Comparison of ENCODE assay signal across 17 cellular contexts in the genomic region with DNA sequence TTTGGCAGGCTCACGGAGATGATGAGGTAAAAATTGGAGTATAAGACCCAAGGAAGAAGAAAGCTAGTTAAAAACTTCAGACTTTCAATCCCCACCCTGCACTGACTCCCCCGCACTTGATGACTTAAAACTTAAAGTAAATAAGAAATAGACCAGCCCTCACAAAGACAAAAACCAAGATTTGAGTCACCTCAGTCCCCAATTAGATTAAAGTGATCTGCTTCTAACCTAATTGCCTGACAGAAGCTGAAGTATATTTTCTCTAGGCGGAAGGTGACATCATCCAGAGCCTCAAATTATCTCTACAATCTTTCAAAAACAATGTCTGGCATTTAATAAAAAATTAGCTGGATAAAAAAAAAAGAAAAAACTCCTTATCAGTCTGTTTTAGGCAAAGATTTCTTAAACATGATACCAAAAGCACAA.
A peak's percentile ranks its signal among the peaks of the same experiment; 100 is the strongest.
DNase-seq lines count a peak whose midpoint lies in the region; TF ChIP-seq lines count a peak whose summit lies in the region.
"Had no signal": no experiment of that assay in that cellular context is flagged by ENCODE, and none has a peak within 500 bp of the region (broad histone marks: within the 10 kb centered on the region; RNA-seq: fewer than 3 reads in every experiment).

No MANE protein-coding gene starts in this region.

- no peak overlapping the region for H3K27ac ChIP-seq in MM.1S (ENCODE audit: low read length)
- H3K27ac ChIP-seq: cardiac muscle cell, left ventricle myocardium inferior, SJSA1 had no signal

- no peak overlapping the region for H3K27ac Mint-ChIP-seq in HFFc6
- H3K27ac Mint-ChIP-seq: activated naive CD8-positive, alpha-beta T cell treated with anti-CD3 and anti-CD28 coated beads for 36 hours; activated T-cell treated with anti-CD3 and anti-CD28 coated beads, Interleukin-2, amount 50 U/mL, for 72 hours; stimulated activated memory B cell treated with anti-CD40 and anti-IgM and Interleukin-4, amounts not matched to agents 10 μg/mL and 1 μg/mL and 100 μg/mL, for 72 hours had no signal

- no peaks in the 10 kb centered on the region for H3K79me2 ChIP-seq in MM.1S (ENCODE audit: low read length)

- no peak for TF ChIP-seq POLR2A in lower leg skin (IDR thresholded peaks at IDR 0.05)

- H3K9me3 ChIP-seq in adipocyte (ENCODE audit: control insufficient read depth, low read length) = no peaks in the 10 kb centered on the region
- H3K9me3 ChIP-seq in skeletal muscle satellite cell (replicated peaks; ENCODE audit: low read length) = no peaks in the 10 kb centered on the region
- H3K9me3 ChIP-seq in MM.1S (replicated peaks; ENCODE audit: insufficient read depth, low read length) = no peaks in the 10 kb centered on the region
- H3K9me3 ChIP-seq: SJSA1 had no signal

- no peaks in the 10 kb centered on the region; the same call in 1 of the 2 replicates for H3K27me3 Mint-ChIP-seq in HFFc6 (ENCODE audit: insufficient read depth)

- H3K27me3 ChIP-seq in adipocyte (replicated peaks; ENCODE audit: control insufficient read depth, insufficient read depth, low read length) = no peaks in the 10 kb centered on the region
- H3K27me3 ChIP-seq in skeletal muscle satellite cell (ENCODE audit: control insufficient read depth, insufficient read depth, low read length) = no peaks in the 10 kb centered on the region
- no peaks in the 10 kb centered on the region for H3K27me3 ChIP-seq in MM.1S (replicated peaks; ENCODE audit: insufficient read depth, low read length)
- H3K27me3 ChIP-seq: cardiac muscle cell, SJSA1 had no signal

- no peaks in the 10 kb centered on the region for H3K9me2 ChIP-seq in MM.1S (replicated peaks; ENCODE audit: insufficient read depth, low read length)

- 37 to 43% methylated on average over 3 of the region's 3 CpGs for WGBS in lower leg skin, 2 donors

- H3K4me1 ChIP-seq in adipocyte (ENCODE audit: control insufficient read depth, insufficient read depth, low read length) (peaks cover 21% of the 10 kb centered on the region), skeletal muscle satellite cell (ENCODE audit: control insufficient read depth, insufficient read depth, low read length) (peaks cover 23% of the 10 kb centered on the region), MM.1S (ENCODE audit: low read length) (no peaks in the 10 kb centered on the region)
- H3K4me1 ChIP-seq: left ventricle myocardium inferior had no signal

- peaks cover 16% of the 10 kb centered on the region; the same call in 1 of the 2 replicates for H3K4me1 Mint-ChIP-seq in HFFc6 (ENCODE audit: low read depth)
- H3K4me1 Mint-ChIP-seq: activated naive CD8-positive, alpha-beta T cell treated with anti-CD3 and anti-CD28 coated beads for 36 hours; stimulated activated memory B cell treated with anti-CD40 and anti-IgM and Interleukin-4, amounts not matched to agents 10 μg/mL and 1 μg/mL and 100 μg/mL, for 72 hours had no signal

- H3K9ac ChIP-seq in adipocyte (ENCODE audit: low read length) (peak overlapping the region; percentile 57), skeletal muscle satellite cell (ENCODE audit: low read depth, low read length) (peak overlapping the region; percentile 54), MM.1S (ENCODE audit: low read length) (no peak overlapping the region)

- no peaks in the 10 kb centered on the region for H3K36me3 Mint-ChIP-seq in HFFc6 (ENCODE audit: low read depth)
- H3K36me3 Mint-ChIP-seq: activated naive CD8-positive, alpha-beta T cell treated with anti-CD3 and anti-CD28 coated beads for 36 hours; stimulated activated memory B cell treated with anti-CD40 and anti-IgM and Interleukin-4, amounts not matched to agents 10 μg/mL and 1 μg/mL and 100 μg/mL, for 72 hours had no signal

- no peaks in the 10 kb centered on the region for H4K20me1 ChIP-seq in MM.1S (ENCODE audit: insufficient read depth, low read length)

- in situ Hi-C loops in GM13976 (cut with MboI; ENCODE audit: low sequenced_read_pairs, unreplicated experiment) = no loop called here

- no peak overlapping the region for H2AFZ ChIP-seq in MM.1S (ENCODE audit: low read length)

- H3K4me3 ChIP-seq in adipocyte (ENCODE audit: low read length) = peak overlapping the region; percentile 49
- no peak overlapping the region for H3K4me3 ChIP-seq in fibroblast of the aortic adventitia (ENCODE audit: low read depth, low read length)
- peak overlapping the region; percentile 39 for H3K4me3 ChIP-seq in skeletal muscle satellite cell (ENCODE audit: low read length)
- no peak overlapping the region for H3K4me3 ChIP-seq in lower leg skin (ENCODE audit: low read depth, poor library complexity, severe bottlenecking)
- no peak overlapping the region for H3K4me3 ChIP-seq in MM.1S (ENCODE audit: low read length)
- H3K4me3 ChIP-seq: cardiac muscle cell, left ventricle myocardium inferior, SJSA1 had no signal

- no peaks in the 10 kb centered on the region for H3K9me3 Mint-ChIP-seq in HFFc6
- H3K9me3 Mint-ChIP-seq: activated naive CD8-positive, alpha-beta T cell treated with anti-CD3 and anti-CD28 coated beads for 36 hours; activated T-cell treated with anti-CD3 and anti-CD28 coated beads, Interleukin-2, amount 50 U/mL, for 72 hours; stimulated activated memory B cell treated with anti-CD40 and anti-IgM and Interleukin-4, amounts not matched to agents 10 μg/mL and 1 μg/mL and 100 μg/mL, for 72 hours had no signal

- intact Hi-C loops in lower leg skin (cut with DNase I; ENCODE audit: low total_unique reads) = no loop called here

- DNase-seq in HFFc6 (peak; percentile 18), adipocyte (ENCODE audit: low read depth) (peak; percentile 40), fibroblast of the aortic adventitia (ENCODE audit: low read depth) (peak; percentile 37), GM13976 (ENCODE audit: low spot score) (no peak), lower leg skin (ENCODE audit: low spot score in 2 of 2) (no peak), MM.1S (no peak)
- DNase-seq: activated CD8-positive, alpha-beta memory T cell treated with anti-CD3 and anti-CD28 coated beads for 24 hours; activated naive CD8-positive, alpha-beta T cell treated with anti-CD3 and anti-CD28 coated beads for 36 hours; activated T-cell treated with anti-CD3 and anti-CD28 coated beads, Interleukin-2, amount 50 U/mL, for 72 hours; dermis blood vessel endothelial cell; left ventricle myocardium inferior; NCI-H2171; NCI-H748 treated with DMSO at 0.1 percent for 48 hours had no signal

- H3K4me2 ChIP-seq in skeletal muscle satellite cell (ENCODE audit: low read length) (peak overlapping the region; percentile 66), MM.1S (ENCODE audit: low read depth, low read length) (no peak overlapping the region)

- 0 out of 2 replicates have a peak overlapping the region, but pooled peaks have one; percentile 4 for H3K4me3 Mint-ChIP-seq in HFFc6
- H3K4me3 Mint-ChIP-seq: activated naive CD8-positive, alpha-beta T cell treated with anti-CD3 and anti-CD28 coated beads for 36 hours; activated T-cell treated with anti-CD3 and anti-CD28 coated beads, Interleukin-2, amount 50 U/mL, for 72 hours; stimulated activated memory B cell treated with anti-CD40 and anti-IgM and Interleukin-4, amounts not matched to agents 10 μg/mL and 1 μg/mL and 100 μg/mL, for 72 hours had no signal

- no peaks in the 10 kb centered on the region for H3K36me3 ChIP-seq in adipocyte (ENCODE audit: control insufficient read depth, insufficient read depth, low read length, severe bottlenecking)
- no peaks in the 10 kb centered on the region for H3K36me3 ChIP-seq in skeletal muscle satellite cell (ENCODE audit: insufficient read depth, low read length)
- H3K36me3 ChIP-seq in MM.1S (replicated peaks; ENCODE audit: insufficient read depth, low read length) = no peaks in the 10 kb centered on the region
- H3K36me3 ChIP-seq: cardiac muscle cell, left ventricle myocardium inferior, SJSA1 had no signal

- no peak for TF ChIP-seq CTCF in HFFc6 (IDR thresholded peaks at IDR 0.05)
- TF ChIP-seq CTCF in fibroblast of the aortic adventitia (IDR thresholded peaks at IDR 0.05; ENCODE audit: insufficient read depth, low read length) = no peak
- TF ChIP-seq CTCF in GM13976 (IDR thresholded peaks at IDR 0.05; ENCODE audit: borderline replicate concordance, control extremely low read depth, extremely low read depth, insufficient read depth, missing control alignments) = no peak
- TF ChIP-seq CTCF in lower leg skin (IDR thresholded peaks at IDR 0.05) = no peak
- TF ChIP-seq CTCF in MM.1S (IDR thresholded peaks at IDR 0.05; ENCODE audit: low read length) = no peak

- no peaks in the 10 kb centered on the region for H3F3A ChIP-seq in MM.1S (ENCODE audit: insufficient read depth, low read length)

Comparison
In these comparisons a context has a peak if more than half of its experiments do, and no peak if none do; other contexts are left out.
1. DNase-seq: peak in HFFc6 (single experiment), adipocyte (single experiment) and fibroblast of the aortic adventitia (single experiment); none in GM13976 (single experiment), lower leg skin (0 of 2) and MM.1S (single experiment).
2. H3K4me3 ChIP-seq: peak in adipocyte (single experiment) and skeletal muscle satellite cell (single experiment); none in fibroblast of the aortic adventitia (single experiment), lower leg skin (single experiment) and MM.1S (single experiment).